ENCODE assay signal across 15 cellular contexts in genomic region chr16:74279266-74279665, GRCh38. TPM values are rescaled to one million over a fixed set of nuclear protein-coding genes. Genes with fewer than 3 reads are reported as not detected.
DNase-seq lines count a peak whose midpoint lies in the region; ATAC-seq and TF ChIP-seq lines count a peak whose summit lies in the region.
"Had no signal": no experiment of that assay in that cellular context is flagged by ENCODE, and none has a peak within 500 bp of the region (broad histone marks: within the 10 kb centered on the region; RNA-seq: fewer than 3 reads in every experiment).

No MANE protein-coding gene starts in this region.

- TF ChIP-seq CTCF in GM23338 (conservative IDR thresholded peaks at IDR 0.05; ENCODE audit: low read depth in 2 of 2): no peak

- no peak overlapping the region for H2AFZ ChIP-seq in GM23338
- H2AFZ ChIP-seq: GM23248 had no signal

- H3K36me3 ChIP-seq in GM23338 (ENCODE audit: insufficient read depth): 0 out of 2 replicates have a peak, but pooled peaks cover 3% of the 10 kb centered on the region

- H3K27ac ChIP-seq in GM23338 (ENCODE audit: low read depth): no peak overlapping the region
- H3K27ac ChIP-seq: GM23248 had no signal

- peak overlapping the region; percentile 42; the same call in 1 of the 2 replicates for H3K27ac Mint-ChIP-seq in GM23338
- H3K27ac Mint-ChIP-seq: CD4-positive, alpha-beta memory T cell; H9 had no signal

- H3F3A ChIP-seq in GM23338 (replicated peaks; ENCODE audit: low read depth): no peaks in the 10 kb centered on the region

- no peak for ATAC-seq in GM23338
- ATAC-seq in GM18867 (IDR thresholded peaks at IDR 0.05; ENCODE audit: unreplicated experiment): no peak
- ATAC-seq: HCT116 had no signal

- no peak overlapping the region for H3K4me3 Mint-ChIP-seq in GM23338
- H3K4me3 Mint-ChIP-seq: CD4-positive, alpha-beta memory T cell; H9 had no signal

- no peak for DNase-seq in GM23338 (ENCODE audit: low spot score)
- peak; percentile 3 for DNase-seq in OCI-M1 (lab: John Stamatoyannopoulos, UW)
- DNase-seq in islet precursor cell: peak; percentile 20
- no peak for DNase-seq in middle frontal gyrus (ENCODE audit: extremely low spot score, low spot score)
- DNase-seq in NCI-H510A treated with DMSO at 0.1 percent for 48 hours (lab: John Stamatoyannopoulos, UW): no peak
- DNase-seq: C1 segment of cervical spinal cord; Calu3; CD4-positive, alpha-beta memory T cell; COR-L47; DMS53; DMS79 treated with DMSO at 0.1 percent for 48 hours; GM23248; H9 had no signal

- H3K27me3 Mint-ChIP-seq in GM23338 (ENCODE audit: insufficient read depth, low read depth, poor library complexity): peaks cover 5% of the 10 kb centered on the region

- H3K4me2 ChIP-seq in GM23338: no peak overlapping the region

- H3K9me3 Mint-ChIP-seq in GM23338: peaks cover 8% of the 10 kb centered on the region

- no peaks in the 10 kb centered on the region for H3K27me3 ChIP-seq in GM23338 (ENCODE audit: insufficient read depth)

- no peaks in the 10 kb centered on the region for H3K9me2 ChIP-seq in GM23338 (ENCODE audit: insufficient read depth)

- no peaks in the 10 kb centered on the region for H3K79me2 ChIP-seq in GM23338 (replicated peaks; ENCODE audit: insufficient read depth)

- 0 out of 3 replicates have a peak, but pooled peaks cover 3% of the 10 kb centered on the region for H3K36me3 Mint-ChIP-seq in GM23338 (ENCODE audit: low read depth)

- H4K20me1 ChIP-seq in GM23338 (replicated peaks; ENCODE audit: insufficient read depth): no peaks in the 10 kb centered on the region

- H3K4me3 ChIP-seq in GM23338: no peak overlapping the region
- H3K4me3 ChIP-seq: GM23248 had no signal

- H3K4me1 ChIP-seq in GM23338 (ENCODE audit: insufficient read depth): peaks cover 8% of the 10 kb centered on the region

- H3K4me1 Mint-ChIP-seq in GM23338: peaks cover 32% of the 10 kb centered on the region
- H3K4me1 Mint-ChIP-seq: CD4-positive, alpha-beta memory T cell had no signal

TF ChIP-seq in GM23338, 12 proteins besides CTCF, POLR2A, EP300 and RAD21:
- TF ChIP-seq, protein P1, sequence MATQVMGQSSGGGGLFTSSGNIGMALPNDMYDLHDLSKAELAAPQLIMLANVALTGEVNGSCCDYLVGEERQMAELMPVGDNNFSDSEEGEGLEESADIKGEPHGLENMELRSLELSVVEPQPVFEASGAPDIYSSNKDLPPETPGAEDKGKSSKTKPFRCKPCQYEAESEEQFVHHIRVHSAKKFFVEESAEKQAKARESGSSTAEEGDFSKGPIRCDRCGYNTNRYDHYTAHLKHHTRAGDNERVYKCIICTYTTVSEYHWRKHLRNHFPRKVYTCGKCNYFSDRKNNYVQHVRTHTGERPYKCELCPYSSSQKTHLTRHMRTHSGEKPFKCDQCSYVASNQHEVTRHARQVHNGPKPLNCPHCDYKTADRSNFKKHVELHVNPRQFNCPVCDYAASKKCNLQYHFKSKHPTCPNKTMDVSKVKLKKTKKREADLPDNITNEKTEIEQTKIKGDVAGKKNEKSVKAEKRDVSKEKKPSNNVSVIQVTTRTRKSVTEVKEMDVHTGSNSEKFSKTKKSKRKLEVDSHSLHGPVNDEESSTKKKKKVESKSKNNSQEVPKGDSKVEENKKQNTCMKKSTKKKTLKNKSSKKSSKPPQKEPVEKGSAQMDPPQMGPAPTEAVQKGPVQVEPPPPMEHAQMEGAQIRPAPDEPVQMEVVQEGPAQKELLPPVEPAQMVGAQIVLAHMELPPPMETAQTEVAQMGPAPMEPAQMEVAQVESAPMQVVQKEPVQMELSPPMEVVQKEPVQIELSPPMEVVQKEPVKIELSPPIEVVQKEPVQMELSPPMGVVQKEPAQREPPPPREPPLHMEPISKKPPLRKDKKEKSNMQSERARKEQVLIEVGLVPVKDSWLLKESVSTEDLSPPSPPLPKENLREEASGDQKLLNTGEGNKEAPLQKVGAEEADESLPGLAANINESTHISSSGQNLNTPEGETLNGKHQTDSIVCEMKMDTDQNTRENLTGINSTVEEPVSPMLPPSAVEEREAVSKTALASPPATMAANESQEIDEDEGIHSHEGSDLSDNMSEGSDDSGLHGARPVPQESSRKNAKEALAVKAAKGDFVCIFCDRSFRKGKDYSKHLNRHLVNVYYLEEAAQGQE (IDR thresholded peaks at IDR 0.05; ENCODE audit: unreplicated experiment): no peak
- TF ChIP-seq NANOG (IDR thresholded peaks at IDR 0.05; ENCODE audit: borderline replicate concordance): no peak
- TF ChIP-seq, protein P2, sequence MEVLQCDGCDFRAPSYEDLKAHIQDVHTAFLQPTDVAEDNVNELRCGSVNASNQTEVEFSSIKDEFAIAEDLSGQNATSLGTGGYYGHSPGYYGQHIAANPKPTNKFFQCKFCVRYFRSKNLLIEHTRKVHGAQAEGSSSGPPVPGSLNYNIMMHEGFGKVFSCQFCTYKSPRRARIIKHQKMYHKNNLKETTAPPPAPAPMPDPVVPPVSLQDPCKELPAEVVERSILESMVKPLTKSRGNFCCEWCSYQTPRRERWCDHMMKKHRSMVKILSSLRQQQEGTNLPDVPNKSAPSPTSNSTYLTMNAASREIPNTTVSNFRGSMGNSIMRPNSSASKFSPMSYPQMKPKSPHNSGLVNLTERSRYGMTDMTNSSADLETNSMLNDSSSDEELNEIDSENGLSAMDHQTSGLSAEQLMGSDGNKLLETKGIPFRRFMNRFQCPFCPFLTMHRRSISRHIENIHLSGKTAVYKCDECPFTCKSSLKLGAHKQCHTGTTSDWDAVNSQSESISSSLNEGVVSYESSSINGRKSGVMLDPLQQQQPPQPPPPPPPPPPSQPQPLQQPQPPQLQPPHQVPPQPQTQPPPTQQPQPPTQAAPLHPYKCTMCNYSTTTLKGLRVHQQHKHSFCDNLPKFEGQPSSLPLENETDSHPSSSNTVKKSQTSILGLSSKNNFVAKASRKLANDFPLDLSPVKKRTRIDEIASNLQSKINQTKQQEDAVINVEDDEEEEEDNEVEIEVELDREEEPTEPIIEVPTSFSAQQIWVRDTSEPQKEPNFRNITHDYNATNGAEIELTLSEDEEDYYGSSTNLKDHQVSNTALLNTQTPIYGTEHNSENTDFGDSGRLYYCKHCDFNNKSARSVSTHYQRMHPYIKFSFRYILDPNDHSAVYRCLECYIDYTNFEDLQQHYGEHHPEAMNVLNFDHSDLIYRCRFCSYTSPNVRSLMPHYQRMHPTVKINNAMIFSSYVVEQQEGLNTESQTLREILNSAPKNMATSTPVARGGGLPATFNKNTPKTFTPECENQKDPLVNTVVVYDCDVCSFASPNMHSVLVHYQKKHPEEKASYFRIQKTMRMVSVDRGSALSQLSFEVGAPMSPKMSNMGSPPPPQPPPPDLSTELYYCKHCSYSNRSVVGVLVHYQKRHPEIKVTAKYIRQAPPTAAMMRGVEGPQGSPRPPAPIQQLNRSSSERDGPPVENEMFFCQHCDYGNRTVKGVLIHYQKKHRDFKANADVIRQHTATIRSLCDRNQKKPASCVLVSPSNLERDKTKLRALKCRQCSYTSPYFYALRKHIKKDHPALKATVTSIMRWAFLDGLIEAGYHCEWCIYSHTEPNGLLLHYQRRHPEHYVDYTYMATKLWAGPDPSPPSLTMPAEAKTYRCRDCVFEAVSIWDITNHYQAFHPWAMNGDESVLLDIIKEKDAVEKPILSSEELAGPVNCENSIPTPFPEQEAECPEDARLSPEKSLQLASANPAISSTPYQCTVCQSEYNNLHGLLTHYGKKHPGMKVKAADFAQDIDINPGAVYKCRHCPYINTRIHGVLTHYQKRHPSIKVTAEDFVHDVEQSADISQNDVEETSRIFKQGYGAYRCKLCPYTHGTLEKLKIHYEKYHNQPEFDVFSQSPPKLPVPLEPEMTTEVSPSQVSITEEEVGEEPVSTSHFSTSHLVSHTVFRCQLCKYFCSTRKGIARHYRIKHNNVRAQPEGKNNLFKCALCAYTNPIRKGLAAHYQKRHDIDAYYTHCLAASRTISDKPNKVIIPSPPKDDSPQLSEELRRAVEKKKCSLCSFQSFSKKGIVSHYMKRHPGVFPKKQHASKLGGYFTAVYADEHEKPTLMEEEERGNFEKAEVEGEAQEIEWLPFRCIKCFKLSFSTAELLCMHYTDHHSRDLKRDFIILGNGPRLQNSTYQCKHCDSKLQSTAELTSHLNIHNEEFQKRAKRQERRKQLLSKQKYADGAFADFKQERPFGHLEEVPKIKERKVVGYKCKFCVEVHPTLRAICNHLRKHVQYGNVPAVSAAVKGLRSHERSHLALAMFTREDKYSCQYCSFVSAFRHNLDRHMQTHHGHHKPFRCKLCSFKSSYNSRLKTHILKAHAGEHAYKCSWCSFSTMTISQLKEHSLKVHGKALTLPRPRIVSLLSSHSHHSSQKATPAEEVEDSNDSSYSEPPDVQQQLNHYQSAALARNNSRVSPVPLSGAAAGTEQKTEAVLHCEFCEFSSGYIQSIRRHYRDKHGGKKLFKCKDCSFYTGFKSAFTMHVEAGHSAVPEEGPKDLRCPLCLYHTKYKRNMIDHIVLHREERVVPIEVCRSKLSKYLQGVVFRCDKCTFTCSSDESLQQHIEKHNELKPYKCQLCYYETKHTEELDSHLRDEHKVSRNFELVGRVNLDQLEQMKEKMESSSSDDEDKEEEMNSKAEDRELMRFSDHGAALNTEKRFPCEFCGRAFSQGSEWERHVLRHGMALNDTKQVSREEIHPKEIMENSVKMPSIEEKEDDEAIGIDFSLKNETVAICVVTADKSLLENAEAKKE (CRISPR knock-in tag; IDR thresholded peaks at IDR 0.05): no peak
- no peak for TF ChIP-seq EZH2 (IDR thresholded peaks at IDR 0.05; ENCODE audit: low read depth, unreplicated experiment)
- no peak for TF ChIP-seq JUNB (IDR thresholded peaks at IDR 0.05; ENCODE audit: unreplicated experiment)
- no peak for TF ChIP-seq EZH2phosphoT487 (IDR thresholded peaks at IDR 0.05; ENCODE audit: unreplicated experiment)
- no peak for TF ChIP-seq CREB1 (CRISPR knock-in tag; IDR thresholded peaks at IDR 0.05; ENCODE audit: low read depth)
- TF ChIP-seq ETS1 (IDR thresholded peaks at IDR 0.05): no peak
- TF ChIP-seq POLR2AphosphoS5 (IDR thresholded peaks at IDR 0.05; ENCODE audit: low read depth): no peak
- TF ChIP-seq ZNF114 (CRISPR knock-in tag; IDR thresholded peaks at IDR 0.05): no peak
- TF ChIP-seq ZNF331 (CRISPR knock-in tag; IDR thresholded peaks at IDR 0.05; ENCODE audit: low read depth): no peak
- TF ChIP-seq STAT1 (IDR thresholded peaks at IDR 0.05; ENCODE audit: unreplicated experiment): no peak

RNA-seq across cellular contexts. Expression of gene PSMD7, which starts 17.3 kb away (rescaled TPM):
- total RNA-seq in GM23338 (2014; rRNA removed; shearing (Covaris generic)): 131 and 165 TPM in 2 replicates
- 105 and 116 TPM in 2 replicates for polyA plus RNA-seq in GM23338 (2016; fragmentation: Nextera tagmentation; extraction: Ambion mirVana)

Comparison
In these comparisons a context has a peak if more than half of its experiments do, and no peak if none do; other contexts are left out.
1. DNase-seq: peak in OCI-M1 (single experiment) and islet precursor cell (single experiment); none in GM23338 (single experiment), middle frontal gyrus (single experiment) and NCI-H510A treated with DMSO at 0.1 percent for 48 hours (single experiment).